26 cellular contexts compared by ENCODE assay signal in genomic region chr6:110484321-110484720, GRCh38. TPM values are rescaled to one million over a fixed set of nuclear protein-coding genes. Genes with fewer than 3 reads are reported as not detected.
A peak's percentile ranks its signal among the peaks of the same experiment; 100 is the strongest.
DNase-seq lines count a peak whose midpoint lies in the region; ATAC-seq and TF ChIP-seq lines count a peak whose summit lies in the region.
"Had no signal": no experiment of that assay in that cellular context is flagged by ENCODE, and none has a peak within 500 bp of the region (broad histone marks: within the 10 kb centered on the region; RNA-seq: fewer than 3 reads in every experiment).

No MANE protein-coding gene starts in this region.

- no peak for TF ChIP-seq POLR2A in NB4 (IDR thresholded peaks at IDR 0.05; ENCODE audit: extremely low read depth, insufficient read length)

- ATAC-seq in left lobe of liver = no peak
- ATAC-seq: activated T-cell treated with anti-CD3 and anti-CD28 coated beads, Interleukin-2, amount 50 U/mL, for 72 hours; left cardiac atrium; mucosa of descending colon; sciatic nerve had no signal

- no peak overlapping the region for H3K4me3 ChIP-seq in NB4 (ENCODE audit: low read depth, low read length)
- H3K4me3 ChIP-seq: cardiac muscle cell, MG63, mucosa of descending colon had no signal

- no peak for TF ChIP-seq CTCF in NB4 (IDR thresholded peaks at IDR 0.05; ENCODE audit: low read depth, low read length)

- DNase-seq in HCEC 1CT (peak; percentile 39), NB4 (ENCODE audit: low read depth) (peak; percentile 97), amniotic epithelial cell (ENCODE audit: low read depth) (peak; percentile 86), foreskin melanocyte (peak; percentile 58), NCI-H146 treated with DMSO at 0.1 percent for 48 hours (lab: John Stamatoyannopoulos, UW; ENCODE audit: unreplicated experiment) (no peak), T-helper 1 cell (no peak), GDM1 (lab: John Stamatoyannopoulos, UW) (no peak), left lobe of liver (ENCODE audit: low spot score) (no peak)
- DNase-seq: activated CD4-positive, alpha-beta memory T cell treated with anti-CD3 and anti-CD28 coated beads, Interleukin-2, amount 10 ng/mL, durations not matched to agents 7 days and 5 days; activated naive CD8-positive, alpha-beta T cell treated with anti-CD3 and anti-CD28 coated beads, Interleukin-2, amount 10 ng/mL, durations not matched to agents 7 days and 5 days; activated T-cell treated with anti-CD3 and anti-CD28 coated beads, Interleukin-2, amount 50 U/mL, for 72 hours; H7; left cardiac atrium; MG63; mucosa of descending colon; NCI-H2081 treated with DMSO at 0.1 percent for 48 hours; NCI-H524 treated with DMSO at 0.1 percent for 48 hours; occipital lobe; stimulated activated CD4-positive, alpha-beta T cell treated with anti-CD3 and anti-CD28 coated beads, Interleukin-1b, Interleukin-23, amount 100 ng/mL, for 48 hours; substantia nigra; WERI-Rb-1 had no signal

RNA-seq across cellular contexts. Expression of gene SLC22A16, which starts 7.9 kb away (rescaled TPM):
- total RNA-seq in left lobe of liver = not detected
- total RNA-seq: activated CD4-positive, alpha-beta memory T cell treated with anti-CD3 and anti-CD28 coated beads, Interleukin-2, amount 10 ng/mL, durations not matched to agents 7 days and 5 days; activated naive CD8-positive, alpha-beta T cell treated with anti-CD3 and anti-CD28 coated beads, Interleukin-2, amount 10 ng/mL, durations not matched to agents 7 days and 5 days; activated T-cell treated with anti-CD3 and anti-CD28 coated beads, Interleukin-2, amount 50 U/mL, for 72 hours; cardiac muscle cell; Daoy; H7; RPMI7951; T-helper 1 cell treated with Interleukin-12 subunit alpha and Interleukin-12 subunit beta and Interleukin-4 antibody, amounts not matched to agents 30 ng/mL and 1 ng/mL, for 36 hours had no signal

Comparison
In these comparisons a context has a peak if more than half of its experiments do, and no peak if none do; other contexts are left out.
1. DNase-seq: peak in HCEC 1CT (single experiment), NB4 (single experiment), amniotic epithelial cell (single experiment) and foreskin melanocyte (single experiment); none in NCI-H146 treated with DMSO at 0.1 percent for 48 hours (single experiment), T-helper 1 cell (0 of 5), GDM1 (single experiment) and left lobe of liver (single experiment).